Comparison of ENCODE assay signal across 18 cellular contexts in the genomic region with DNA sequence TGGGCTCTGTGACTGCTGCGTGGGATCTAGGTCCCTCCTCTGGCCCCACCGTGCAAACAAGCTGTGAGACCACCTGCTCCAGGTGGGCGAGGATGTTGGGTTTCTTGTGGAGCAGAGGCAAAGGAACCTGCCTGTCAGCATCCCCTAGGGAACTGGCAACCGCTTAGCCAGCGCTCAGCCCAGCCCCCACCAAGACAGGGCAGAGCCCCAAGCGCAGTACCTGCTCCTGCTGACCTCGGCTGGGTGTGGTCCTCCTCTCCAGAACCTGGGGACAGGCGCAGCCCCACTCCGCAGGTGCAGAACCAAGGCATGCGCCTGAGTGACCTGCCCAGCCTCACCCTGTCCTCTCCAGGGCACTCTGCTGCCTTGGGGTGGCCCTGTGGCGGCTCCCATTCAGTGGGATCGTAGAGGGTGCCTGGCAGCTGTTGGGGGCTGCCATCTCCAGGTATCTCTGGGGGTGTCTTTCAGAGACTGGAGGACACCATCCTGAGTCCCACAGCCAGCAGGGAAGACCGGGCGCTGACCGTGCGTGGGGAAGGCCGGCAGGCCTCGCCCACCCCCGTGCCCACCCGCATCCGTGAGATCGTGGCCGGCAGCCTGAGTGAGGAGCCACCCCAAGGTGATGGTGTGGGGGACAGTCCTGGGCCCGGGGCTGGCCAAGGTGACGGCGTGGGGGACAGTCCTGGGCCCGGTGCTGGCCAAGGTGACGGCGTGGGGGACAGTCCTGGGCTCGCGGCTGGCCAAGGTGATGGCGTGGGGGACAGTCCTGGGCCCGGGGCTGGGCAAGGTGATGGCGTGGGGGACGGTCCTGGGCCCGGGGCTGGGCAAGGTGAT. TPM values are rescaled to one million over a fixed set of nuclear protein-coding genes. Genes with fewer than 3 reads are reported as not detected.
A peak's percentile ranks its signal among the peaks of the same experiment; 100 is the strongest.
DNase-seq lines count a peak whose midpoint lies in the region; ATAC-seq and TF ChIP-seq lines count a peak whose summit lies in the region.
"Had no signal": no experiment of that assay in that cellular context is flagged by ENCODE, and none has a peak within 500 bp of the region (broad histone marks: within the 10 kb centered on the region; RNA-seq: fewer than 3 reads in every experiment).

No MANE protein-coding gene starts in this region.

- peaks cover 38% of the 10 kb centered on the region for H3K4me1 ChIP-seq in left ventricle myocardium inferior
- peaks cover 8% of the 10 kb centered on the region for H3K4me1 ChIP-seq in psoas muscle
- peaks cover 8% of the 10 kb centered on the region for H3K4me1 ChIP-seq in foreskin keratinocyte
- H3K4me1 ChIP-seq in effector memory CD4-positive, alpha-beta T cell (ENCODE audit: control insufficient read depth, insufficient read depth, low read length, poor library complexity, severe bottlenecking): peaks cover 8% of the 10 kb centered on the region

- H3K9me3 Mint-ChIP-seq in WTC11: no peaks in the 10 kb centered on the region
- H3K9me3 Mint-ChIP-seq: naive B cell had no signal

- H3K4me3 Mint-ChIP-seq in WTC11: no peak overlapping the region

- H3K27me3 ChIP-seq in left ventricle myocardium inferior (ENCODE audit: low read depth) (peaks cover 36% of the 10 kb centered on the region), psoas muscle (ENCODE audit: insufficient read depth in 3 of 3, low read length in 2 of 3) (peaks cover 0 to 17% (median 6%) of the 10 kb centered on the region in 3 donors), foreskin keratinocyte (peaks cover 34% of the 10 kb centered on the region)
- H3K27me3 ChIP-seq in effector memory CD4-positive, alpha-beta T cell (replicated peaks; ENCODE audit: control insufficient read depth, insufficient read depth, low read length, poor library complexity, severe bottlenecking): peaks cover 20% of the 10 kb centered on the region

- H3K4me3 ChIP-seq in left ventricle myocardium inferior (no peak overlapping the region), psoas muscle (no peak overlapping the region)
- no peak overlapping the region for H3K4me3 ChIP-seq in effector memory CD4-positive, alpha-beta T cell (ENCODE audit: insufficient read depth, low read depth, low read length, poor library complexity, severe bottlenecking)
- H3K4me3 ChIP-seq: smooth muscle cell had no signal

- no peaks in the 10 kb centered on the region for H3K4me1 Mint-ChIP-seq in WTC11

- ATAC-seq in WTC11 (no peak), psoas muscle (no peak), foreskin keratinocyte (no peak)
- ATAC-seq: activated CD4-positive, CD25-positive, alpha-beta regulatory T cell treated with anti-CD3 and anti-CD28 coated beads, Interleukin-2, amount 50 U/mL, for 24 hours; HCT116 had no signal

- H3K27ac Mint-ChIP-seq in WTC11: no peak overlapping the region
- H3K27ac Mint-ChIP-seq: naive B cell had no signal

- WGBS in psoas muscle, 3 donors: 93 to 97% (median 93%) methylated on average over 32 to 36 of the region's 36 CpGs

- H3K36me3 Mint-ChIP-seq in WTC11: no peaks in the 10 kb centered on the region
- H3K36me3 Mint-ChIP-seq: naive B cell had no signal

- no peak for TF ChIP-seq CTCF in WTC11 (IDR thresholded peaks at IDR 0.05)
- TF ChIP-seq CTCF in left ventricle myocardium inferior (IDR thresholded peaks at IDR 0.05; ENCODE audit: borderline replicate concordance): no peak
- TF ChIP-seq CTCF in psoas muscle (IDR thresholded peaks at IDR 0.05): no peak
- TF ChIP-seq CTCF in foreskin keratinocyte (conservative IDR thresholded peaks at IDR 0.05): no peak

- DNase-seq in NCI-H748 (lab: John Stamatoyannopoulos, UW; ENCODE audit: unreplicated experiment) (peak; percentile 44), NCI-H748 treated with DMSO at 0.1 percent for 48 hours (lab: John Stamatoyannopoulos, UW) (no peak), WTC11 (ENCODE audit: low spot score) (peak; percentile 8), left ventricle myocardium inferior (peak; percentile 13), psoas muscle (peak; percentile 4 to 45), foreskin keratinocyte (no peak), NCI-H1694 treated with DMSO at 0.1 percent for 48 hours (lab: John Stamatoyannopoulos, UW) (no peak)
- DNase-seq in effector memory CD4-positive, alpha-beta T cell: no peak
- DNase-seq: COR-L47, MM.1S, naive B cell, NCI-H2171 had no signal

- intact Hi-C loops in left ventricle myocardium inferior (cut with micrococcal nuclease): no loop called here
- intact Hi-C loops in psoas muscle (cut with DNase I): no loop called here

- no peak overlapping the region for H3K27ac ChIP-seq in left ventricle myocardium inferior (replicated peaks)
- H3K27ac ChIP-seq in psoas muscle: no peak overlapping the region
- H3K27ac ChIP-seq in foreskin keratinocyte: no peak overlapping the region
- no peak overlapping the region for H3K27ac ChIP-seq in effector memory CD4-positive, alpha-beta T cell (ENCODE audit: insufficient read depth, low read length, poor library complexity, severe bottlenecking)

- CTCF ChIA-PET in WTC11 (lab: Charles Lee): interaction anchor here (0.6 kb wide), 1 partner anchor 67 kb away, joined by 3 read pairs; no protein-coding TSS in a partner anchor

- peaks cover 6% of the 10 kb centered on the region for H3K27me3 Mint-ChIP-seq in WTC11 (ENCODE audit: low read depth)

- H3K36me3 ChIP-seq in left ventricle myocardium inferior (no peaks in the 10 kb centered on the region), psoas muscle (ENCODE audit: insufficient read depth in 1 of 2, low read depth in 1 of 2) (no peaks in the 10 kb centered on the region)
- no peaks in the 10 kb centered on the region for H3K36me3 ChIP-seq in effector memory CD4-positive, alpha-beta T cell (ENCODE audit: control insufficient read depth, insufficient read depth, low read length)

- H3K9me3 ChIP-seq in left ventricle myocardium inferior (replicated peaks) (no peaks in the 10 kb centered on the region), psoas muscle (no peaks in the 10 kb centered on the region)
- H3K9me3 ChIP-seq in effector memory CD4-positive, alpha-beta T cell (ENCODE audit: control insufficient read depth, low read length): no peaks in the 10 kb centered on the region

- POLR2A ChIA-PET in WTC11 (lab: Charles Lee): no interaction called here

TF ChIP-seq in WTC11, 78 proteins besides CTCF, POLR2A, EP300 and RAD21 (continues in another document):
- no peak for TF ChIP-seq AFF4 (CRISPR knock-in tag; IDR thresholded peaks at IDR 0.05; ENCODE audit: borderline replicate concordance)
- TF ChIP-seq ATF1 (CRISPR knock-in tag; IDR thresholded peaks at IDR 0.05): no peak
- no peak for TF ChIP-seq ERG (CRISPR knock-in tag; IDR thresholded peaks at IDR 0.05)
- no peak for TF ChIP-seq NFE2L1 (CRISPR knock-in tag; IDR thresholded peaks at IDR 0.05)

RNA-seq across cellular contexts. Expression of gene CROCC2, which starts 12.3 kb away (rescaled TPM):
- not detected in 3 replicates for total RNA-seq in WTC11 (2021)
- not detected for total RNA-seq in left ventricle myocardium inferior
- not detected for total RNA-seq in psoas muscle
- under 1 TPM in 1 of 3 donors, not detected in 2; 0.01 TPM for polyA plus RNA-seq in psoas muscle
- not detected in 2 replicates for total RNA-seq in foreskin keratinocyte
- not detected in 2 replicates for polyA plus RNA-seq in foreskin keratinocyte
- total RNA-seq: A172, HT1080, kidney epithelial cell, smooth muscle cell had no signal
- polyA plus RNA-seq: smooth muscle cell had no signal

RNA-seq across cellular contexts. Expression of gene MAB21L4, which starts 22.5 kb away (rescaled TPM):
- not detected in 3 replicates for total RNA-seq in WTC11 (2021)
- not detected for total RNA-seq in left ventricle myocardium inferior
- not detected for total RNA-seq in psoas muscle
- polyA plus RNA-seq in psoas muscle: not detected
- total RNA-seq in foreskin keratinocyte: 0.14 and 0.17 TPM in 2 replicates
- 0.08 and 0.12 TPM in 2 replicates for polyA plus RNA-seq in foreskin keratinocyte
- total RNA-seq: A172, HT1080 had no signal

RNA-seq across cellular contexts. Expression of gene AGXT, which starts 49.9 kb away (rescaled TPM):
- total RNA-seq in WTC11 (2021) (0.16 to 0.37 TPM (median 0.24 TPM) in 3 replicates), left ventricle myocardium inferior (not detected), psoas muscle (under 1 TPM in 1 of 4 donors, not detected in 3; 0.30 TPM), foreskin keratinocyte (not detected in 2 replicates)
- polyA plus RNA-seq in psoas muscle (1 to 10 TPM in 1 of 3 donors, under 1 TPM in 1, not detected in 1; 0.11 to 1.3 TPM), foreskin keratinocyte (not detected in 2 replicates)
- total RNA-seq: A172, HT1080, smooth muscle cell had no signal
- polyA plus RNA-seq: smooth muscle cell had no signal

Comparison
In these comparisons a context has a peak if more than half of its experiments do, and no peak if none do; other contexts are left out.
1. DNase-seq: peak in NCI-H748 (single experiment), WTC11 (single experiment), left ventricle myocardium inferior (single experiment) and psoas muscle (2 of 2); none in NCI-H748 treated with DMSO at 0.1 percent for 48 hours (single experiment), foreskin keratinocyte (0 of 2), effector memory CD4-positive, alpha-beta T cell (0 of 3) and NCI-H1694 treated with DMSO at 0.1 percent for 48 hours (single experiment).